Comparison of ENCODE assay signal across 1 cellular context in genomic region chr2:54386585-54386984, GRCh38.
TF ChIP-seq lines count a peak whose summit lies in the region.

No MANE protein-coding gene starts in this region.

TF ChIP-seq in endothelial cell of umbilical vein, 7 proteins besides CTCF, POLR2A, EP300 and RAD21:
- TF ChIP-seq JUN (IDR thresholded peaks at IDR 0.05; ENCODE audit: borderline replicate concordance, insufficient read depth, insufficient read length, low read depth), result no peak
- TF ChIP-seq MYC (IDR thresholded peaks at IDR 0.05; ENCODE audit: low read depth, low read length), result no peak
- TF ChIP-seq, protein P1, sequence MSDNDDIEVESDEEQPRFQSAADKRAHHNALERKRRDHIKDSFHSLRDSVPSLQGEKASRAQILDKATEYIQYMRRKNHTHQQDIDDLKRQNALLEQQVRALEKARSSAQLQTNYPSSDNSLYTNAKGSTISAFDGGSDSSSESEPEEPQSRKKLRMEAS (IDR thresholded peaks at IDR 0.05; ENCODE audit: insufficient read depth, insufficient read length), result no peak
- no peak for TF ChIP-seq POLR2AphosphoS5 (IDR thresholded peaks at IDR 0.05; ENCODE audit: insufficient read depth, low read depth, low read length)
- TF ChIP-seq FOS (IDR thresholded peaks at IDR 0.05; ENCODE audit: borderline replicate concordance, insufficient read depth, low read length), result no peak
- no peak for TF ChIP-seq GATA2 (IDR thresholded peaks at IDR 0.05; ENCODE audit: insufficient read depth, insufficient read length, low read depth, low read length)
TF ChIP-seq in endothelial cell of umbilical vein: peak in this region for 0.
